In genomic region chr17:16361874-16362273, GRCh38 we compare ENCODE assay signal across 24 cellular contexts.
"Had no signal": no experiment of that assay in that cellular context is flagged by ENCODE, and none has a peak within 500 bp of the region (broad histone marks: within the 10 kb centered on the region; RNA-seq: fewer than 3 reads in every experiment).

No MANE protein-coding gene starts in this region.

- H3K27ac ChIP-seq: adrenal gland, ascending aorta, brain microvascular endothelial cell, heart right ventricle, prostate gland, tibial artery had no signal

- H3K9me3 Mint-ChIP-seq: activated B cell treated with CpG ODN at 0.5 μM for 24 hours; activated CD4-positive, alpha-beta T cell treated with anti-CD3 and anti-CD28 coated beads, Interleukin-2, amount 10 ng/mL, durations not matched to agents 24 days and 14 days; activated T-cell treated with anti-CD3 and anti-CD28 coated beads, Interleukin-2, amount 50 U/mL, for 4 hours; natural killer cell had no signal

- H3K4me1 ChIP-seq: ascending aorta, prostate gland had no signal

- ATAC-seq: activated T-cell treated with anti-CD3 and anti-CD28 coated beads, Interleukin-2, amount 50 U/mL, for 4 hours; heart right ventricle; left cardiac atrium; natural killer cell; T-helper 17 cell had no signal

- H3K36me3 Mint-ChIP-seq: natural killer cell had no signal

- H3K27me3 Mint-ChIP-seq: activated B cell treated with CpG ODN at 0.5 μM for 24 hours, T-helper 17 cell had no signal

- H3K4me3 ChIP-seq: adrenal gland, ascending aorta, heart right ventricle, prostate gland, tibial artery had no signal

- H3K9me3 ChIP-seq: adrenal gland, ascending aorta, heart right ventricle, prostate gland, tibial artery had no signal

- H3K4me3 Mint-ChIP-seq: activated B cell treated with CpG ODN at 0.5 μM for 24 hours; activated CD4-positive, alpha-beta T cell treated with anti-CD3 and anti-CD28 coated beads, Interleukin-2, amount 10 ng/mL, durations not matched to agents 24 days and 14 days; activated T-cell treated with anti-CD3 and anti-CD28 coated beads, Interleukin-2, amount 50 U/mL, for 4 hours; natural killer cell; T-helper 17 cell had no signal

- H3K36me3 ChIP-seq: adrenal gland, ascending aorta, brain microvascular endothelial cell, heart right ventricle, prostate gland, tibial artery had no signal

- H3K27me3 ChIP-seq: adrenal gland, ascending aorta, brain microvascular endothelial cell, tibial artery had no signal

- H3K27ac Mint-ChIP-seq: activated B cell treated with CpG ODN at 0.5 μM for 24 hours; activated CD4-positive, alpha-beta T cell treated with anti-CD3 and anti-CD28 coated beads, Interleukin-2, amount 10 ng/mL, durations not matched to agents 24 days and 14 days; natural killer cell; T-helper 17 cell had no signal

- DNase-seq: activated B cell treated with CpG ODN at 0.5 μM for 24 hours; activated CD4-positive, alpha-beta T cell treated with anti-CD3 and anti-CD28 coated beads, Interleukin-2, amount 10 ng/mL, durations not matched to agents 24 days and 14 days; activated CD8-positive, alpha-beta memory T cell treated with anti-CD3 and anti-CD28 coated beads, Interleukin-2, amount 50 U/mL, for 48 hours; activated naive CD4-positive, alpha-beta T cell treated with anti-CD3 and anti-CD28 coated beads, Interleukin-2, amount 50 U/mL, for 16 hours; activated T-cell treated with anti-CD3 and anti-CD28 coated beads, Interleukin-2, amount 50 U/mL, for 4 hours; adrenal gland; brain microvascular endothelial cell; caudate nucleus; dermis blood vessel endothelial cell; effector CD8-positive, alpha-beta T cell; erythroblast; foreskin fibroblast; heart right ventricle; islet precursor cell; left cardiac atrium; midbrain; natural killer cell; stimulated activated CD4-positive, alpha-beta T cell treated with anti-CD3 and anti-CD28 coated beads, Interleukin-1b, Interleukin-23, amount 100 ng/mL, for 48 hours; substantia nigra; SW 1271; T-helper 17 cell; tibial artery had no signal

- H3K4me1 Mint-ChIP-seq: activated CD4-positive, alpha-beta T cell treated with anti-CD3 and anti-CD28 coated beads, Interleukin-2, amount 10 ng/mL, durations not matched to agents 24 days and 14 days; natural killer cell; T-helper 17 cell had no signal
